ENCODE assay signal across 19 cellular contexts in genomic region chr2:236415706-236416493, GRCh38.
DNase-seq lines count a peak whose midpoint lies in the region; ATAC-seq and TF ChIP-seq lines count a peak whose summit lies in the region.
"Had no signal": no experiment of that assay in that cellular context is flagged by ENCODE, and none has a peak within 500 bp of the region (broad histone marks: within the 10 kb centered on the region; RNA-seq: fewer than 3 reads in every experiment).

No MANE protein-coding gene starts in this region.

- no peaks in the 10 kb centered on the region for H3K9me3 ChIP-seq in HCT116 (ENCODE audit: control insufficient read depth in 1 of 2, insufficient read depth in 1 of 2, low read depth in 1 of 2, low read length in 2 of 2)
- no peaks in the 10 kb centered on the region for H3K9me3 ChIP-seq in osteoblast (ENCODE audit: low read depth, low read length)

- H4K20me1 ChIP-seq in HCT116 (ENCODE audit: insufficient read depth) (no peaks in the 10 kb centered on the region), osteoblast (ENCODE audit: insufficient read depth, low read length) (no peaks in the 10 kb centered on the region)
- H4K20me1 ChIP-seq: BLaER1 treated with 17β-estradiol and CSF1 and Interleukin-3, amounts not matched to agents 10 nM and 100 nM had no signal

- H2AFZ ChIP-seq in HCT116 (ENCODE audit: low read depth, low read length, poor library complexity, severe bottlenecking) (no peak overlapping the region), osteoblast (ENCODE audit: low read length) (no peak overlapping the region)
- H2AFZ ChIP-seq: GM23338 had no signal

- no peaks in the 10 kb centered on the region for H3K36me3 ChIP-seq in HCT116 (ENCODE audit: control insufficient read depth in 1 of 2, insufficient read depth in 2 of 2, low read length in 2 of 2)
- H3K36me3 ChIP-seq in osteoblast (ENCODE audit: insufficient read depth, low read length) = no peaks in the 10 kb centered on the region
- H3K36me3 ChIP-seq: BLaER1 treated with 17β-estradiol and CSF1 and Interleukin-3, amounts not matched to agents 10 nM and 100 nM had no signal

- H3K4me2 ChIP-seq in HCT116 (ENCODE audit: low read length) (no peak overlapping the region), osteoblast (ENCODE audit: insufficient read depth, low read length) (no peak overlapping the region)
- H3K4me2 ChIP-seq: BLaER1 treated with 17β-estradiol and CSF1 and Interleukin-3, amounts not matched to agents 10 nM and 100 nM; GM23338 had no signal

- TF ChIP-seq CTCF in HCT116 (IDR thresholded peaks at IDR 0.05 in 2 of 3, conservative IDR thresholded peaks at IDR 0.05 in 1 of 3; ENCODE audit: borderline replicate concordance in 1 of 3, insufficient read depth in 1 of 3, low read depth in 2 of 3, low read length in 2 of 3) (no peak), brain (conservative IDR thresholded peaks at IDR 0.05) (no peak), osteoblast (IDR thresholded peaks at IDR 0.05; ENCODE audit: extremely low read depth, low read depth, low read length) (no peak), foreskin fibroblast (IDR thresholded peaks at IDR 0.05; ENCODE audit: low read depth, low read length) (no peak)

- H3K4me1 Mint-ChIP-seq in brain = peaks cover 18% of the 10 kb centered on the region
- no peaks in the 10 kb centered on the region for H3K4me1 Mint-ChIP-seq in activated T-cell treated with anti-CD3 and anti-CD28 coated beads, Interleukin-2, amount 50 U/mL, for 4 hours (ENCODE audit: low read depth)
- H3K4me1 Mint-ChIP-seq: B cell, IgD-negative memory B cell had no signal

- no peaks in the 10 kb centered on the region for H3K36me3 Mint-ChIP-seq in brain
- peaks cover 3% of the 10 kb centered on the region for H3K36me3 Mint-ChIP-seq in activated T-cell treated with anti-CD3 and anti-CD28 coated beads, Interleukin-2, amount 50 U/mL, for 4 hours (ENCODE audit: insufficient read depth)
- H3K36me3 Mint-ChIP-seq: CD8-positive, alpha-beta T cell had no signal

- H3K27me3 Mint-ChIP-seq in brain = peaks cover 10% of the 10 kb centered on the region
- H3K27me3 Mint-ChIP-seq in activated T-cell treated with anti-CD3 and anti-CD28 coated beads, Interleukin-2, amount 50 U/mL, for 4 hours (ENCODE audit: low read depth) = peaks cover 17% of the 10 kb centered on the region

- H3K27ac Mint-ChIP-seq in brain = peak overlapping the region in 3 of 5 experiments; percentile 85 to 91 (median 87)
- H3K27ac Mint-ChIP-seq: B cell; CD8-positive, alpha-beta T cell; GM23338; HFFc6; IgD-negative memory B cell had no signal

- TF ChIP-seq POLR2A in HCT116 (IDR thresholded peaks at IDR 0.05; ENCODE audit: borderline replicate concordance, extremely low read depth, insufficient read depth, insufficient read length) = no peak

- TF ChIP-seq RAD21 in HCT116 (IDR thresholded peaks at IDR 0.05; ENCODE audit: low read depth) = no peak
- TF ChIP-seq RAD21 in Ishikawa (IDR thresholded peaks at IDR 0.05; ENCODE audit: low read depth) = no peak

- no peak overlapping the region for H3K4me3 Mint-ChIP-seq in brain
- no peak overlapping the region for H3K4me3 Mint-ChIP-seq in activated T-cell treated with anti-CD3 and anti-CD28 coated beads, Interleukin-2, amount 50 U/mL, for 4 hours
- H3K4me3 Mint-ChIP-seq: B cell; CD8-positive, alpha-beta T cell; GM23338; HFFc6; IgD-negative memory B cell had no signal

- intact Hi-C loops in HCT116 (cut with micrococcal nuclease) = no loop called here

- TF ChIP-seq EP300 in Ishikawa (IDR thresholded peaks at IDR 0.05; ENCODE audit: borderline replicate concordance) = no peak

- no peaks in the 10 kb centered on the region for H3K9me2 ChIP-seq in HCT116 (ENCODE audit: insufficient read depth)

- DNase-seq in HCT116 (ENCODE audit: low read depth, low spot score) = no peak
- DNase-seq in osteoblast (ENCODE audit: insufficient read length, low spot score, missing footprints) = peak; percentile 38
- no peak for DNase-seq in NCI-H128 (lab: John Stamatoyannopoulos, UW; ENCODE audit: unreplicated experiment)
- no peak for DNase-seq in foreskin fibroblast
- DNase-seq in activated T-cell treated with anti-CD3 and anti-CD28 coated beads, Interleukin-2, amount 50 U/mL, for 4 hours = no peak
- DNase-seq: Calu3; CD8-positive, alpha-beta T cell; DMS79 treated with DMSO at 0.1 percent for 48 hours; GF-D8; HCEC 1CT; HFFc6 had no signal

- H3K27me3 ChIP-seq in HCT116 (ENCODE audit: insufficient read depth, low read length) = peaks cover 45% of the 10 kb centered on the region
- H3K27me3 ChIP-seq in osteoblast (ENCODE audit: insufficient read depth, low read length) = no peaks in the 10 kb centered on the region
- H3K27me3 ChIP-seq: BLaER1 treated with 17β-estradiol and CSF1 and Interleukin-3, amounts not matched to agents 10 nM and 100 nM had no signal

- H3K79me2 ChIP-seq in HCT116 (ENCODE audit: insufficient read depth, low read length) (no peaks in the 10 kb centered on the region), osteoblast (ENCODE audit: insufficient read depth, low read length) (no peaks in the 10 kb centered on the region)

- peaks cover 3 to 8% (median 6%) of the 10 kb centered on the region in 5 experiments for H3K9me3 Mint-ChIP-seq in brain
- H3K9me3 Mint-ChIP-seq in activated T-cell treated with anti-CD3 and anti-CD28 coated beads, Interleukin-2, amount 50 U/mL, for 4 hours = peaks cover 3% of the 10 kb centered on the region
- H3K9me3 Mint-ChIP-seq: CD8-positive, alpha-beta T cell; GM23338 had no signal

- no TSS peak for BruUV-seq in HCT116 (replicated peaks; lab: Mats Ljungman, UMichigan)

- no peak overlapping the region for H3K9ac ChIP-seq in HCT116 (ENCODE audit: low read length)
- H3K9ac ChIP-seq: BLaER1 treated with 17β-estradiol and CSF1 and Interleukin-3, amounts not matched to agents 10 nM and 100 nM had no signal

- CTCF ChIA-PET in HCT116 (lab: Charles Lee) = no interaction called here

- H3K4me3 ChIP-seq in HCT116 (replicated peaks in 1 of 2; ENCODE audit: low read depth in 1 of 2, low read length in 2 of 2) (no peak overlapping the region), osteoblast (ENCODE audit: insufficient read depth, low read length) (no peak overlapping the region), foreskin fibroblast (ENCODE audit: low read depth in 1 of 2, low read length in 2 of 2) (no peak overlapping the region)
- H3K4me3 ChIP-seq: BLaER1 treated with 17β-estradiol and CSF1 and Interleukin-3, amounts not matched to agents 10 nM and 100 nM; GM23338 had no signal

- RAD21 ChIA-PET in HCT116 (lab: Charles Lee; ENCODE audit: low non-redundant PET in 1 of 2, low total read pairs in 2 of 2, uncharacterized antibody in 2 of 2, unreplicated experiment in 2 of 2) = no interaction called here

- H3K27ac ChIP-seq in HCT116 (ENCODE audit: low read depth, low read length) (no peak overlapping the region), osteoblast (ENCODE audit: low read depth, low read length) (no peak overlapping the region)
- H3K27ac ChIP-seq: BLaER1 treated with 17β-estradiol and CSF1 and Interleukin-3, amounts not matched to agents 10 nM and 100 nM; HL-60 had no signal

- H3K4me1 ChIP-seq in HCT116 (ENCODE audit: control insufficient read depth in 1 of 2, insufficient read depth in 2 of 2, low read length in 2 of 2) (no peaks in the 10 kb centered on the region), osteoblast (ENCODE audit: insufficient read depth, low read length) (no peaks in the 10 kb centered on the region)

- POLR2A ChIA-PET in HCT116 (lab: Charles Lee) = no interaction called here

- peak; percentile 40; the same call in 1 of the 2 replicates for ATAC-seq in HCT116
- no peak for ATAC-seq in HG03378 (IDR thresholded peaks at IDR 0.05; ENCODE audit: unreplicated experiment)
- ATAC-seq in activated T-cell treated with anti-CD3 and anti-CD28 coated beads, Interleukin-2, amount 50 U/mL, for 4 hours = no peak
- ATAC-seq: CD8-positive, alpha-beta T cell; GM23338 had no signal

TF ChIP-seq in HCT116, 20 proteins besides CTCF, POLR2A, EP300 and RAD21 (continues in another document):
- TF ChIP-seq ZNF274 (IDR thresholded peaks at IDR 0.05; ENCODE audit: low read depth, low read length) (no peak), ATF3 (IDR thresholded peaks at IDR 0.05) (no peak), EZH2 (IDR thresholded peaks at IDR 0.05) (no peak), SIN3A (IDR thresholded peaks at IDR 0.05; ENCODE audit: low read depth) (no peak), YY1 (IDR thresholded peaks at IDR 0.05; ENCODE audit: extremely low read depth, insufficient replicate concordance, low read depth, low read length) (no peak), ZFX (IDR thresholded peaks at IDR 0.05) (no peak), SP1 (IDR thresholded peaks at IDR 0.05; ENCODE audit: low read depth) (no peak), SRF (IDR thresholded peaks at IDR 0.05; ENCODE audit: low read depth) (no peak), JUND (IDR thresholded peaks at IDR 0.05) (no peak)
- TF ChIP-seq, protein P1, sequence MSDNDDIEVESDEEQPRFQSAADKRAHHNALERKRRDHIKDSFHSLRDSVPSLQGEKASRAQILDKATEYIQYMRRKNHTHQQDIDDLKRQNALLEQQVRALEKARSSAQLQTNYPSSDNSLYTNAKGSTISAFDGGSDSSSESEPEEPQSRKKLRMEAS (IDR thresholded peaks at IDR 0.05) = no peak

TF ChIP-seq in Ishikawa, 13 proteins besides CTCF, POLR2A, EP300 and RAD21:
- TF ChIP-seq EGR1 (IDR thresholded peaks at IDR 0.05) = no peak
- 0 out of 2 replicates have a peak, but pooled peaks have one; percentile 41 for TF ChIP-seq USF1 (IDR thresholded peaks at IDR 0.05)
TF ChIP-seq in Ishikawa: peak in this region for 1.
